25 cellular contexts compared by ENCODE assay signal in genomic region chr20:63418617-63419016, GRCh38. TPM values are rescaled to one million over a fixed set of nuclear protein-coding genes. Genes with fewer than 3 reads are reported as not detected.
DNase-seq lines count a peak whose midpoint lies in the region; ATAC-seq, FAIRE-seq and TF ChIP-seq lines count a peak whose summit lies in the region.
"Had no signal": no experiment of that assay in that cellular context is flagged by ENCODE, and none has a peak within 500 bp of the region (broad histone marks: within the 10 kb centered on the region; RNA-seq: fewer than 3 reads in every experiment).

No MANE protein-coding gene starts in this region.

- 94% methylated on average over 14 of the region's 16 CpGs; no CpG with 5 or more reads in 1 of the 2 experiments for WGBS in H1 (ENCODE audit: extremely low coverage in 1 of 2, insufficient coverage in 1 of 2, insufficient read length in 1 of 2, insufficient replicate concordance in 2 of 2, low coverage in 1 of 2, low lambda C conversion rate in 2 of 2, missing lambda C conversion rate in 1 of 2), 2 experiments

- peak; percentile 81 for DNase-seq in RWPE2 (ENCODE audit: low spot score)
- DNase-seq in H1 (ENCODE audit: low read depth in 1 of 2, low spot score in 2 of 2), result no peak
- DNase-seq in SHP77 treated with DMSO at 0.1 percent for 48 hours (lab: John Stamatoyannopoulos, UW), result no peak
- DNase-seq in pons (ENCODE audit: low spot score), result no peak
- DNase-seq: 8988T; ACHN; AML-193; BE2C; CD4-positive, alpha-beta T cell; CD8-positive, alpha-beta memory T cell; DMS 273 treated with DMSO at 0.1 percent for 48 hours; DMS79; EL; GDM1 had no signal

- no peak overlapping the region for H4K91ac ChIP-seq in H1 (replicated peaks; ENCODE audit: insufficient read length, low read length)

- no peak overlapping the region for H2BK12ac ChIP-seq in H1 (ENCODE audit: low read depth, low read length)

- H3K23me2 ChIP-seq in H1 (ENCODE audit: low read depth, low read length), result no peaks in the 10 kb centered on the region

- H2BK15ac ChIP-seq in H1 (ENCODE audit: low read length), result no peak overlapping the region

- POLR2A ChIA-PET in HEK293 (lab: Yijun Ruan, JAX) (no interaction called here), H1 (lab: Charles Lee; ENCODE audit: partially characterized antibody) (interaction anchor here (1.1 to 1.3 kb wide), 2 partner anchors 8 to 12 kb away, joined by 3 read pairs; no protein-coding TSS in a partner anchor)

- CTCF ChIA-PET in HEK293 (lab: Yijun Ruan, JAX), result no interaction called here
- CTCF ChIA-PET in H1 (lab: Charles Lee; ENCODE audit: partially characterized antibody), result interaction anchor here (0.6 to 1.6 kb wide), 2 partner anchors 14 to 110 kb away, joined by 3 to 5 read pairs; no protein-coding TSS in a partner anchor

- no peak overlapping the region for H3K14ac ChIP-seq in H1 (ENCODE audit: insufficient read length)

- ATAC-seq in RWPE2 (ENCODE audit: low read depth) (no peak; the same call in 2 of the 3 replicates), HG03039 (IDR thresholded peaks at IDR 0.05; ENCODE audit: unreplicated experiment) (no peak)
- ATAC-seq: GM12878 had no signal

- H2BK20ac ChIP-seq in H1 (ENCODE audit: low read length), result no peak overlapping the region

- no peak overlapping the region for H3K9ac ChIP-seq in H1 (replicated peaks in 1 of 4; ENCODE audit: extremely low read depth in 1 of 4, low read depth in 3 of 4, low read length in 3 of 4)
- H3K9ac ChIP-seq: BLaER1 treated with 17β-estradiol and CSF1 and Interleukin-3, amounts not matched to agents 10 nM and 100 nM had no signal

- no peak for TF ChIP-seq POLR2A in H1 (IDR thresholded peaks at IDR 0.05; ENCODE audit: control extremely low read depth in 1 of 2, low read depth in 2 of 2, low read length in 2 of 2)

- H2AFZ ChIP-seq in H1 (ENCODE audit: low read length), result no peak overlapping the region
- H2AFZ ChIP-seq: GM23338 had no signal

- no peak overlapping the region for H3K56ac ChIP-seq in H1 (replicated peaks; ENCODE audit: insufficient read length, low read depth, low read length)

- H3K23ac ChIP-seq in H1 (ENCODE audit: insufficient read length), result no peak overlapping the region

- no peak overlapping the region for H3K18ac ChIP-seq in H1 (ENCODE audit: extremely low read depth, low read length)

- no peaks in the 10 kb centered on the region for H3K79me1 ChIP-seq in H1 (ENCODE audit: low read depth, low read length)

- no peaks in the 10 kb centered on the region for H3K9me3 ChIP-seq in HEK293 (ENCODE audit: control insufficient read depth, insufficient read depth, low read depth, low read length)
- no peaks in the 10 kb centered on the region for H3K9me3 ChIP-seq in RWPE2 (ENCODE audit: severe bottlenecking)
- H3K9me3 ChIP-seq in H1 (ENCODE audit: insufficient read depth in 2 of 2, low read depth in 1 of 2, low read length in 1 of 2), result no peaks in the 10 kb centered on the region
- H3K9me3 ChIP-seq: A549; BE2C; BLaER1 treated with 17β-estradiol and CSF1 and Interleukin-3, amounts not matched to agents 10 nM and 100 nM; HAP-1 had no signal

- H4K5ac ChIP-seq in H1 (ENCODE audit: insufficient read length, low read depth, low read length), result no peak overlapping the region

- H4K8ac ChIP-seq in H1 (ENCODE audit: extremely low read depth, insufficient read depth, low read length), result peak overlapping the region; percentile 21; the same call in 1 of the 2 replicates

- H2AK5ac ChIP-seq in H1 (ENCODE audit: low read depth, low read length), result no peak overlapping the region

- TF ChIP-seq RAD21 in H1 (IDR thresholded peaks at IDR 0.05 in 1 of 2, conservative IDR thresholded peaks at IDR 0.05 in 1 of 2; ENCODE audit: low read depth in 2 of 2, low read length in 2 of 2), result no peak

- H3K27ac ChIP-seq in HEK293 (ENCODE audit: extremely low read depth, low read depth, low read length), result no peak overlapping the region
- no peak overlapping the region for H3K27ac ChIP-seq in RWPE2 (ENCODE audit: poor library complexity, severe bottlenecking)
- H3K27ac ChIP-seq in H1 (ENCODE audit: low read depth, low read length), result no peak overlapping the region
- H3K27ac ChIP-seq: A549; BLaER1 treated with 17β-estradiol and CSF1 and Interleukin-3, amounts not matched to agents 10 nM and 100 nM had no signal

- TF ChIP-seq CTCF in HEK293 (tag by site-specific recombination; IDR thresholded peaks at IDR 0.05), result no peak
- TF ChIP-seq CTCF in RWPE2 (IDR thresholded peaks at IDR 0.05; ENCODE audit: poor library complexity, severe bottlenecking), result no peak
- no peak for TF ChIP-seq CTCF in H1 (IDR thresholded peaks at IDR 0.05; ENCODE audit: control extremely low read depth in 1 of 3, insufficient read depth in 1 of 3, low read depth in 1 of 3, low read length in 3 of 3)

- no peaks in the 10 kb centered on the region for H3K36me3 ChIP-seq in HEK293 (ENCODE audit: control insufficient read depth in 2 of 2, insufficient read depth in 1 of 2, low read length in 2 of 2)
- no peaks in the 10 kb centered on the region for H3K36me3 ChIP-seq in RWPE2 (ENCODE audit: low read depth)
- H3K36me3 ChIP-seq in H1 (ENCODE audit: control insufficient read depth in 2 of 4, insufficient read depth in 4 of 4, low read length in 3 of 4), result no peaks in the 10 kb centered on the region
- H3K36me3 ChIP-seq: BE2C; BLaER1 treated with 17β-estradiol and CSF1 and Interleukin-3, amounts not matched to agents 10 nM and 100 nM; HAP-1 had no signal

- no peaks in the 10 kb centered on the region for H3K79me2 ChIP-seq in H1 (ENCODE audit: control insufficient read depth in 1 of 2, insufficient read depth in 2 of 2, low read length in 2 of 2)

- no peaks in the 10 kb centered on the region for H3K4me1 ChIP-seq in HEK293 (ENCODE audit: control insufficient read depth, insufficient read depth, low read length)
- no peaks in the 10 kb centered on the region for H3K4me1 ChIP-seq in RWPE2 (ENCODE audit: insufficient read depth, poor library complexity, severe bottlenecking)
- peaks cover 0 to 11% (median 1%) of the 10 kb centered on the region in 4 experiments; a peak in 4 of 7 replicates for H3K4me1 ChIP-seq in H1 (replicated peaks in 1 of 4; ENCODE audit: control insufficient read depth in 3 of 4, insufficient read depth in 4 of 4, low read length in 3 of 4)
- H3K4me1 ChIP-seq: A549, BE2C, HAP-1 had no signal

- H3K4me3 ChIP-seq in HEK293 (ENCODE audit: low read depth, low read length) (no peak overlapping the region), RWPE2 (ENCODE audit: severe bottlenecking) (no peak overlapping the region), H1 (ENCODE audit: extremely low read depth in 1 of 4, insufficient read depth in 2 of 4, low read depth in 3 of 4, low read length in 4 of 4) (no peak overlapping the region)
- H3K4me3 ChIP-seq: A549; BLaER1 treated with 17β-estradiol and CSF1 and Interleukin-3, amounts not matched to agents 10 nM and 100 nM; GM12878; GM23338; HAP-1 had no signal

- no peaks in the 10 kb centered on the region for H4K20me1 ChIP-seq in H1 (replicated peaks in 1 of 2; ENCODE audit: control insufficient read depth in 1 of 2, insufficient read depth in 2 of 2, low read length in 2 of 2)

- H3K27me3 ChIP-seq in RWPE2 (ENCODE audit: insufficient read depth, poor library complexity, severe bottlenecking) (peaks cover 95% of the 10 kb centered on the region), H1 (replicated peaks in 1 of 4; ENCODE audit: control insufficient read depth in 3 of 4, extremely low read depth in 1 of 4, insufficient read depth in 3 of 4, low read length in 3 of 4) (no peaks in the 10 kb centered on the region; a peak in 1 of 7 replicates)

- H3K4me2 ChIP-seq in H1 (ENCODE audit: insufficient read depth in 1 of 2, low read depth in 2 of 2, low read length in 2 of 2), result no peak overlapping the region
- H3K4me2 ChIP-seq: A549; BLaER1 treated with 17β-estradiol and CSF1 and Interleukin-3, amounts not matched to agents 10 nM and 100 nM; GM23338 had no signal

- no peak for FAIRE-seq in H1 (lab: Jason Lieb, UNC)
- FAIRE-seq: A549, D721Med, GM12878, GM19239, H54 had no signal

- H2BK120ac ChIP-seq in H1 (replicated peaks; ENCODE audit: low read depth, low read length), result no peak overlapping the region

- no peak for TF ChIP-seq EP300 in H1 (IDR thresholded peaks at IDR 0.05; ENCODE audit: borderline replicate concordance in 1 of 2, low read depth in 2 of 2, low read length in 2 of 2)

- H2BK5ac ChIP-seq in H1 (ENCODE audit: low read depth, low read length), result no peak overlapping the region

- H3K4ac ChIP-seq in H1 (replicated peaks; ENCODE audit: insufficient read length, low read depth, low read length), result no peak overlapping the region

TF ChIP-seq in HEK293, 187 proteins besides CTCF, POLR2A, EP300 and RAD21 (continues in another document):
- TF ChIP-seq ZNF366 (tag by site-specific recombination; conservative IDR thresholded peaks at IDR 0.05) (no peak), ZNF133 (tag by site-specific recombination; IDR thresholded peaks at IDR 0.05) (no peak), GLIS2 (tag by site-specific recombination; IDR thresholded peaks at IDR 0.05) (peak; percentile 36; the same call in 1 of the 2 replicates)

TF ChIP-seq in H1, 55 proteins besides CTCF, POLR2A, EP300 and RAD21 (continues in another document):
- TF ChIP-seq POU5F1 (IDR thresholded peaks at IDR 0.05; ENCODE audit: low read depth, low read length) (no peak), TEAD4 (IDR thresholded peaks at IDR 0.05; ENCODE audit: low read depth, low read length) (no peak), SP4 (IDR thresholded peaks at IDR 0.05; ENCODE audit: low read length) (no peak), BCL11A (IDR thresholded peaks at IDR 0.05; ENCODE audit: low read depth in 2 of 2, low read length in 2 of 2) (no peak)

RNA-seq across cellular contexts. Expression of gene KCNQ2, which starts 53.8 kb away (rescaled TPM):
- 82.6 and 88.6 TPM in 2 replicates for total RNA-seq in H1 (2021; fragmentation: NEBNext Ultra II Directional; extraction: Animal tissue kit (Norgen Biotek cat#: 25700))
- 243 and 277 TPM in 2 replicates for polyA plus RNA-seq in H1 (2011; rRNA removed)
- polyA plus RNA-seq in H1 (2011; cell fraction: cytosol; rRNA removed), result 174 TPM
- 206 TPM for polyA plus RNA-seq in H1 (2011; cell fraction: nucleus; rRNA removed)
- 41.9 to 107 TPM (median 94.0 TPM) in 4 replicates for polyA plus RNA-seq in H1 (2012, experiment 1 of 2)
- polyA plus RNA-seq in H1 (2012, experiment 2 of 2), result 88.7 TPM
- 72.4 TPM for polyA plus RNA-seq in H1 (2013, experiment 1 of 2)
- polyA plus RNA-seq in H1 (2013, experiment 2 of 2), result 73.2 TPM
- polyA minus RNA-seq in H1 (2011; rRNA and poly(A)+ RNA removed), result 40.5 and 42.0 TPM in 2 replicates
- polyA minus RNA-seq in H1 (2011; cell fraction: cytosol; rRNA and poly(A)+ RNA removed), result 39.6 TPM
- 33.1 TPM for polyA minus RNA-seq in H1 (2011; cell fraction: nucleus; rRNA and poly(A)+ RNA removed)
- total RNA-seq: CD4-positive, alpha-beta T cell; CD8-positive, alpha-beta memory T cell had no signal
- polyA plus RNA-seq: CD14-positive monocyte; CD8-positive, alpha-beta memory T cell had no signal

RNA-seq across cellular contexts. Expression of gene CHRNA4, which starts 57.5 kb away (rescaled TPM):
- total RNA-seq in H1 (2021; fragmentation: NEBNext Ultra II Directional; extraction: Animal tissue kit (Norgen Biotek cat#: 25700)), result 2.7 and 5.7 TPM in 2 replicates
- polyA plus RNA-seq in H1 (2011; rRNA removed), result 4.3 and 5.0 TPM in 2 replicates
- 1.8 TPM for polyA plus RNA-seq in H1 (2011; cell fraction: cytosol; rRNA removed)
- 4.9 TPM for polyA plus RNA-seq in H1 (2011; cell fraction: nucleus; rRNA removed)
- 2.0 to 4.0 TPM (median 2.5 TPM) in 4 replicates for polyA plus RNA-seq in H1 (2012, experiment 1 of 2)
- polyA plus RNA-seq in H1 (2012, experiment 2 of 2), result 1.6 TPM
- polyA plus RNA-seq in H1 (2013, experiment 1 of 2), result 4.1 TPM
- 3.8 TPM for polyA plus RNA-seq in H1 (2013, experiment 2 of 2)
- polyA minus RNA-seq in H1 (2011; rRNA and poly(A)+ RNA removed), result 5.6 and 11.1 TPM in 2 replicates
- polyA minus RNA-seq in H1 (2011; cell fraction: cytosol; rRNA and poly(A)+ RNA removed), result 8.4 TPM
- polyA minus RNA-seq in H1 (2011; cell fraction: nucleus; rRNA and poly(A)+ RNA removed), result 4.4 TPM
- total RNA-seq: CD4-positive, alpha-beta T cell; CD8-positive, alpha-beta memory T cell had no signal
- polyA plus RNA-seq: CD14-positive monocyte; CD8-positive, alpha-beta memory T cell had no signal
